Comparison of ENCODE assay signal across 8 cellular contexts in genomic region chr1:31984419-31985347, GRCh38. TPM values are rescaled to one million over a fixed set of nuclear protein-coding genes. Genes with fewer than 3 reads are reported as not detected.
DNase-seq lines count a peak whose midpoint lies in the region; ATAC-seq and TF ChIP-seq lines count a peak whose summit lies in the region.
"Had no signal": no experiment of that assay in that cellular context is flagged by ENCODE, and none has a peak within 500 bp of the region (broad histone marks: within the 10 kb centered on the region; RNA-seq: fewer than 3 reads in every experiment).

No MANE protein-coding gene starts in this region.

- H3K27ac Mint-ChIP-seq in activated T-cell treated with anti-CD3 and anti-CD28 coated beads, Interleukin-2, amount 50 U/mL, for 24 hours, result peak overlapping the region; percentile 93
- no peak overlapping the region for H3K27ac Mint-ChIP-seq in Caco-2 (ENCODE audit: unreplicated experiment)

- H3K27me3 ChIP-seq in cardiac muscle cell, result no peaks in the 10 kb centered on the region
- no peaks in the 10 kb centered on the region for H3K27me3 ChIP-seq in Caco-2 (replicated peaks; ENCODE audit: control insufficient read depth, insufficient read depth, low read length)

- H3K27ac ChIP-seq in cardiac muscle cell, result peak overlapping the region; percentile 49
- H3K27ac ChIP-seq: HL-60 had no signal

- CTCF ChIA-PET in Caco-2 (lab: Charles Lee), result no interaction called here

- no peak for ATAC-seq in GM21619 (IDR thresholded peaks at IDR 0.05; ENCODE audit: unreplicated experiment)
- no peak for ATAC-seq in GM18511 (IDR thresholded peaks at IDR 0.05; ENCODE audit: unreplicated experiment)

- DNase-seq in NAMALWA (ENCODE audit: low spot score) (peak; percentile 76), cardiac muscle cell (ENCODE audit: low read depth in 1 of 2, low spot score in 1 of 2) (peak; percentile 29 to 40), Caco-2 (no peak)
- peak; percentile 52 for DNase-seq in activated T-cell treated with anti-CD3 and anti-CD28 coated beads, Interleukin-2, amount 50 U/mL, for 24 hours
- peak; percentile 20 for DNase-seq in stimulated activated naive CD4-positive, alpha-beta T cell treated with Interleukin-2 at 50 U/mL for 16 hours (lab: John Stamatoyannopoulos, UW)

- no peak overlapping the region for H3K4me3 ChIP-seq in cardiac muscle cell
- no peak overlapping the region for H3K4me3 ChIP-seq in Caco-2 (ENCODE audit: low read depth, low read length)

- H3K4me1 Mint-ChIP-seq in activated T-cell treated with anti-CD3 and anti-CD28 coated beads, Interleukin-2, amount 50 U/mL, for 24 hours (ENCODE audit: low read depth), result peaks cover 59% of the 10 kb centered on the region
- no peaks in the 10 kb centered on the region for H3K4me1 Mint-ChIP-seq in Caco-2 (ENCODE audit: low read depth, unreplicated experiment)

- H3K4me1 ChIP-seq in cardiac muscle cell (ENCODE audit: low read depth), result peaks cover 20% of the 10 kb centered on the region
- no peaks in the 10 kb centered on the region for H3K4me1 ChIP-seq in Caco-2

- H3K9me3 Mint-ChIP-seq in activated T-cell treated with anti-CD3 and anti-CD28 coated beads, Interleukin-2, amount 50 U/mL, for 24 hours, result no peaks in the 10 kb centered on the region
- no peaks in the 10 kb centered on the region for H3K9me3 Mint-ChIP-seq in Caco-2 (ENCODE audit: unreplicated experiment)

- H3K27me3 Mint-ChIP-seq in activated T-cell treated with anti-CD3 and anti-CD28 coated beads, Interleukin-2, amount 50 U/mL, for 24 hours, result no peaks in the 10 kb centered on the region
- no peaks in the 10 kb centered on the region for H3K27me3 Mint-ChIP-seq in Caco-2 (ENCODE audit: insufficient read depth, unreplicated experiment)

- peak overlapping the region; percentile 40 for H3K4me3 Mint-ChIP-seq in activated T-cell treated with anti-CD3 and anti-CD28 coated beads, Interleukin-2, amount 50 U/mL, for 24 hours
- no peak overlapping the region for H3K4me3 Mint-ChIP-seq in Caco-2 (ENCODE audit: unreplicated experiment)

- intact Hi-C loops in Caco-2 (cut with micrococcal nuclease; ENCODE audit: unreplicated experiment), result no loop called here

- POLR2A ChIA-PET in Caco-2 (lab: Charles Lee), result no interaction called here

- H3K36me3 ChIP-seq in cardiac muscle cell (no peaks in the 10 kb centered on the region), Caco-2 (ENCODE audit: control insufficient read depth, insufficient read depth, low read length) (no peaks in the 10 kb centered on the region)

- no TSS peak for BruUV-seq in Caco-2 (replicated peaks; lab: Mats Ljungman, UMichigan)

- H3K36me3 Mint-ChIP-seq in activated T-cell treated with anti-CD3 and anti-CD28 coated beads, Interleukin-2, amount 50 U/mL, for 24 hours (ENCODE audit: low read depth), result no peaks in the 10 kb centered on the region
- no peaks in the 10 kb centered on the region for H3K36me3 Mint-ChIP-seq in Caco-2 (ENCODE audit: insufficient read depth, unreplicated experiment)

- no peak for TF ChIP-seq CTCF in cardiac muscle cell (IDR thresholded peaks at IDR 0.05; ENCODE audit: low read depth, low read length)
- TF ChIP-seq CTCF in Caco-2 (IDR thresholded peaks at IDR 0.05; ENCODE audit: insufficient read depth in 1 of 2, low read depth in 1 of 2, low read length in 1 of 2, severe bottlenecking in 1 of 2, unreplicated experiment in 1 of 2), result no peak

- H3K9me3 ChIP-seq in cardiac muscle cell (ENCODE audit: low read depth), result no peaks in the 10 kb centered on the region
- no peaks in the 10 kb centered on the region for H3K9me3 ChIP-seq in Caco-2

RNA-seq across cellular contexts. Expression of gene KHDRBS1, which starts 29.0 kb away (rescaled TPM):
- total RNA-seq in cardiac muscle cell (86.8 and 99.5 TPM in 2 replicates), Caco-2 (2022) (131 and 137 TPM in 2 replicates)
- 116 and 152 TPM in 2 replicates for polyA plus RNA-seq in cardiac muscle cell

RNA-seq across cellular contexts. Expression of gene PTP4A2, which starts 46.5 kb away (rescaled TPM):
- total RNA-seq in cardiac muscle cell (105 and 161 TPM in 2 replicates), Caco-2 (2022) (150 and 169 TPM in 2 replicates)
- 285 and 366 TPM in 2 replicates for polyA plus RNA-seq in cardiac muscle cell

Comparison
In these comparisons a context has a peak if more than half of its experiments do, and no peak if none do; other contexts are left out.
1. DNase-seq: peak in NAMALWA (single experiment), activated T-cell treated with anti-CD3 and anti-CD28 coated beads, Interleukin-2, amount 50 U/mL, for 24 hours (single experiment), cardiac muscle cell (2 of 2) and stimulated activated naive CD4-positive, alpha-beta T cell treated with Interleukin-2 at 50 U/mL for 16 hours (single experiment); none in Caco-2 (0 of 2).